Comparison of ENCODE assay signal across 21 cellular contexts in the genomic region with DNA sequence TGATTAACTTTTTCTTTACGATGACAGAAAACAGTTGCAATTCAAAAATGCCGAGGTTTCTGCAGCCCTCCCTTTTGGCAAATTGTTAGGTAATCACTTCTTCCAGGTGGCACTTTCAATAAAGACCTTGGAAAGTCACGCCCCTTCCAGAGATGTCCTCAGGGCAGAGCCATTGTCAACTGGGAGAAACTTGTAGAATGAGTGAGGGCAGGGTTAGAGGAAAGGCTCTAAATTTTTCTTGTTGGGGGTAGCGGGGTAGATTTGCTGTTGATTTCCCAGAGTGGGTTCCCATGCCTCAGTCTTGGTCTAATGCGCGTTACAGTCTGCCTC.
DNase-seq lines count a peak whose midpoint lies in the region; ATAC-seq, FAIRE-seq and TF ChIP-seq lines count a peak whose summit lies in the region.
"Had no signal": no experiment of that assay in that cellular context is flagged by ENCODE, and none has a peak within 500 bp of the region (broad histone marks: within the 10 kb centered on the region; RNA-seq: fewer than 3 reads in every experiment).

No MANE protein-coding gene starts in this region.

- H3K4me2 ChIP-seq in GM23248 (ENCODE audit: unreplicated experiment), result no peak overlapping the region
- H3K4me2 ChIP-seq: A549 had no signal

- 13 to 18% methylated on average over 6 of the region's 6 CpGs for WGBS in GM23248 (ENCODE audit: low coverage in 1 of 2, low lambda C conversion rate in 2 of 2, missing lambda C conversion rate in 2 of 2), 2 experiments

- no peak for DNase-seq in GM23248
- DNase-seq in MV-4-11 (lab: John Stamatoyannopoulos, UW), result peak; percentile 18
- no peak for DNase-seq in left lung
- no peak for DNase-seq in uterus
- no peak for DNase-seq in frontal cortex (ENCODE audit: low spot score in 2 of 2)
- DNase-seq in D341Med (ENCODE audit: low spot score), result no peak
- DNase-seq: BE2C, DMS79, H7, Kasumi-1, NCI-H1105, NCI-H146, NCI-H2029, NCI-H226, NCI-H510A treated with DMSO at 0.1 percent for 48 hours, OCI-M1 had no signal

- no peaks in the 10 kb centered on the region for H4K20me1 ChIP-seq in GM23248 (ENCODE audit: insufficient read depth)

- no peaks in the 10 kb centered on the region for H3K9me2 ChIP-seq in GM23248 (ENCODE audit: insufficient read depth)

- peak; percentile 9 for ATAC-seq in left lung
- no peak for ATAC-seq in HG03457 (IDR thresholded peaks at IDR 0.05; ENCODE audit: unreplicated experiment)
- ATAC-seq: A549, GM12878, Right ventricle myocardium inferior had no signal

- H2AFZ ChIP-seq in GM23248, result no peak overlapping the region

- intact Hi-C loops in left lung (cut with DNase I), result no loop called here
- intact Hi-C loops in uterus (cut with DNase I; ENCODE audit: low total_unique reads), result no loop called here

- H3K27ac ChIP-seq in GM23248, result peak overlapping the region; percentile 62
- peak overlapping the region in 1 of 2 donors; percentile 39 for H3K27ac ChIP-seq in left lung
- peak overlapping the region; percentile 9 to 36 for H3K27ac ChIP-seq in uterus
- H3K27ac ChIP-seq: A549 had no signal

- no peak for FAIRE-seq in frontal cortex (lab: Jason Lieb, UNC)
- FAIRE-seq: A549, GM12878, RCC 7860 had no signal

- no peak overlapping the region for H3K4me3 ChIP-seq in GM23248
- H3K4me3 ChIP-seq in left lung, result no peak overlapping the region
- H3K4me3 ChIP-seq in uterus, result no peak overlapping the region
- H3K4me3 ChIP-seq: A549, GM12878 had no signal

- H3K9ac ChIP-seq in GM23248, result no peak overlapping the region

- no peak for TF ChIP-seq CTCF in left lung (IDR thresholded peaks at IDR 0.05)
- TF ChIP-seq CTCF in uterus (IDR thresholded peaks at IDR 0.05), result no peak

- no peaks in the 10 kb centered on the region for H3K9me3 ChIP-seq in GM23248 (ENCODE audit: low read depth)
- no peaks in the 10 kb centered on the region for H3K9me3 ChIP-seq in left lung
- no peaks in the 10 kb centered on the region for H3K9me3 ChIP-seq in uterus
- H3K9me3 ChIP-seq: A549, BE2C had no signal

- H3K36me3 ChIP-seq in GM23248 (ENCODE audit: low read depth) (no peaks in the 10 kb centered on the region), left lung (no peaks in the 10 kb centered on the region), uterus (no peaks in the 10 kb centered on the region)
- H3K36me3 ChIP-seq: BE2C had no signal

- H3K4me1 ChIP-seq in GM23248 (ENCODE audit: insufficient read depth) (peaks cover 16% of the 10 kb centered on the region), left lung (peaks cover 3% of the 10 kb centered on the region in 2 donors), uterus (peaks cover 0 to 12% of the 10 kb centered on the region in 2 donors)
- H3K4me1 ChIP-seq: A549, BE2C had no signal

- peaks cover 16% of the 10 kb centered on the region; the same call in 1 of the 2 replicates for H3F3A ChIP-seq in GM23248 (ENCODE audit: insufficient read depth)

- in situ Hi-C loops in GM23248 (cut with MboI), result no loop called here

- H3K79me2 ChIP-seq in GM23248 (ENCODE audit: insufficient read depth), result no peaks in the 10 kb centered on the region

- TF ChIP-seq POLR2A in uterus (IDR thresholded peaks at IDR 0.05), result no peak

- H3K27me3 ChIP-seq in GM23248 (replicated peaks; ENCODE audit: insufficient read depth) (no peaks in the 10 kb centered on the region), left lung (no peaks in the 10 kb centered on the region), uterus (no peaks in the 10 kb centered on the region)
- H3K27me3 ChIP-seq: BE2C had no signal
